In genomic region chr21:42607525-42608102, GRCh38 we compare ENCODE assay signal across 22 cellular contexts.
"Had no signal": no experiment of that assay in that cellular context is flagged by ENCODE, and none has a peak within 500 bp of the region (broad histone marks: within the 10 kb centered on the region; RNA-seq: fewer than 3 reads in every experiment).

No MANE protein-coding gene starts in this region.

- H3K4me3 ChIP-seq: gastroesophageal sphincter, heart left ventricle, right lobe of liver, skin epidermis, tibial nerve, vagina had no signal

- DNase-seq: activated CD4-positive, alpha-beta T cell treated with anti-CD3 and anti-CD28 coated beads for 1 hour; activated T-cell treated with anti-CD3 and anti-CD28 coated beads, Interleukin-2, amount 50 U/mL, for 1 hour; caudate nucleus; dermis blood vessel endothelial cell; effector memory CD8-positive, alpha-beta T cell; heart left ventricle; islet precursor cell; left ventricle myocardium superior; nucleus accumbens; right lobe of liver; stimulated activated CD4-positive, alpha-beta T cell treated with anti-CD3 and anti-CD28 coated beads, Interleukin-1b, Interleukin-23, amount 100 ng/mL, for 48 hours; stimulated activated naive CD8-positive, alpha-beta T cell treated with anti-CD3 and anti-CD28 coated beads, Interleukin-15, amount 100 ng/mL, for 72 hours; T-helper 1 cell had no signal

- H3K4me1 Mint-ChIP-seq: brain, memory B cell had no signal

- ATAC-seq: activated naive CD4-positive, alpha-beta T cell treated with anti-CD3 and anti-CD28 coated beads, Interleukin-2, amount 50 U/mL, for 72 hours; activated T-helper 17 cell treated with anti-CD3 and anti-CD28 coated beads, Interleukin-2, amount 50 U/mL, for 72 hours; effector memory CD8-positive, alpha-beta T cell; gastroesophageal sphincter; heart left ventricle; left ventricle myocardium superior; right lobe of liver; stimulated activated effector memory CD8-positive, alpha-beta T cell treated with anti-CD3 and anti-CD28 coated beads, Interleukin-12 subunit alpha, Interleukin-12 subunit beta, amount 100 ng/mL, for 72 hours; stimulated activated naive CD8-positive, alpha-beta T cell treated with anti-CD3 and anti-CD28 coated beads, Interleukin-15, amount 100 ng/mL, for 72 hours had no signal

- H3K36me3 Mint-ChIP-seq: brain; memory B cell; stimulated activated effector memory CD8-positive, alpha-beta T cell treated with anti-CD3 and anti-CD28 coated beads, Interleukin-12 subunit alpha, Interleukin-12 subunit beta, amount 100 ng/mL, for 72 hours had no signal

- H3K4me3 Mint-ChIP-seq: activated T-helper 17 cell treated with anti-CD3 and anti-CD28 coated beads, Interleukin-2, amount 50 U/mL, for 72 hours; brain; effector memory CD8-positive, alpha-beta T cell; memory B cell; stimulated activated effector memory CD8-positive, alpha-beta T cell treated with anti-CD3 and anti-CD28 coated beads, Interleukin-12 subunit alpha, Interleukin-12 subunit beta, amount 100 ng/mL, for 72 hours; stimulated activated naive CD8-positive, alpha-beta T cell treated with anti-CD3 and anti-CD28 coated beads, Interleukin-15, amount 100 ng/mL, for 72 hours had no signal

- H3K27ac Mint-ChIP-seq: activated naive CD4-positive, alpha-beta T cell treated with anti-CD3 and anti-CD28 coated beads, Interleukin-2, amount 50 U/mL, for 72 hours; activated T-helper 17 cell treated with anti-CD3 and anti-CD28 coated beads, Interleukin-2, amount 50 U/mL, for 72 hours; brain; effector memory CD8-positive, alpha-beta T cell; memory B cell; stimulated activated effector memory CD8-positive, alpha-beta T cell treated with anti-CD3 and anti-CD28 coated beads, Interleukin-12 subunit alpha, Interleukin-12 subunit beta, amount 100 ng/mL, for 72 hours; stimulated activated naive CD8-positive, alpha-beta T cell treated with anti-CD3 and anti-CD28 coated beads, Interleukin-15, amount 100 ng/mL, for 72 hours had no signal

- H3K27me3 Mint-ChIP-seq: activated T-helper 17 cell treated with anti-CD3 and anti-CD28 coated beads, Interleukin-2, amount 50 U/mL, for 72 hours; stimulated activated naive CD8-positive, alpha-beta T cell treated with anti-CD3 and anti-CD28 coated beads, Interleukin-15, amount 100 ng/mL, for 72 hours had no signal
